Comparison of ENCODE assay signal across 21 cellular contexts in the genomic region with DNA sequence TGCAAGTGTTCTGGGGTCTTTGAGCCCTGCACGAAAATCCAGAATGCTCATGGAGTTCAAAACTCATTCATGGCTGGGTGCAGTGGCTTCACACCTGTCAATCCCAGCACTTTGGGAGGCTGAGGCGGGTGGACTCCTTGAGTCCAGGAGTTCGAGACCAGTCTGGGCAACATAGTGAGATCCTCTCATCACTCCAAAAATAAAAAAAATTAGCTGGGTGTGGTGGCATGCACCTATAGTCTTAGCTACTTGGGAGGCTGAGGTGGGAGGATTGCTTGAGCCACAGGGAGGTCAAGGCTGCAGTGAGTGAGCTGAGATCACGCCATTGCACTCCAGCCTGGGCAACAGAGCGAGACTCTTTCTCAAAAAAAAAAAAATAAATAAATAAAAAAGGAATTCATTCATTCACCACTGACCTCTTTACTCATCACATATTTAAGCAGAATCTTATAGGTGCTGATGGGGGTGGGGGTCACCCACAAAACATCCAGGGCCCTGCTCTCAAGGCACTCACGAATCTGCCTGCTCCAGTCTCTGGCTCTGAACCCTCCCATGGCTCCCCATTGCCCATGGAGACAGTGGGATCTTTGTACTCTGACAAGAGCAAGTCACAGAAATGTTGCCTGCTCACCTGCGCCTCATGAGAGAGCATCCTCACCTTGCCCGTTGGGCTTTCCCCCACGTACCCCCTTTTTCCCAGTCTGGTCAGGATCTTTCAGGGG.
DNase-seq lines count a peak whose midpoint lies in the region; ATAC-seq and TF ChIP-seq lines count a peak whose summit lies in the region.
"Had no signal": no experiment of that assay in that cellular context is flagged by ENCODE, and none has a peak within 500 bp of the region (broad histone marks: within the 10 kb centered on the region; RNA-seq: fewer than 3 reads in every experiment).

No MANE protein-coding gene starts in this region.

- TF ChIP-seq CTCF in WTC11 (IDR thresholded peaks at IDR 0.05) = no peak
- no peak for TF ChIP-seq CTCF in nephron (IDR thresholded peaks at IDR 0.05; ENCODE audit: unreplicated experiment in 3 of 3)
- TF ChIP-seq CTCF in thoracic aorta (IDR thresholded peaks at IDR 0.05) = no peak

- H3K4me3 Mint-ChIP-seq in WTC11 = no peak overlapping the region
- no peak overlapping the region for H3K4me3 Mint-ChIP-seq in nephron
- H3K4me3 Mint-ChIP-seq: activated CD4-positive, alpha-beta T cell treated with anti-CD3 and anti-CD28 coated beads, Interleukin-2, amount 10 ng/mL, durations not matched to agents 24 days and 14 days; activated CD8-positive, alpha-beta memory T cell treated with anti-CD3 and anti-CD28 coated beads, Interleukin-2, amount 10 ng/mL, durations not matched to agents 7 days and 5 days; T-helper 1 cell treated with Interleukin-12 subunit alpha and Interleukin-12 subunit beta and Interleukin-4 antibody, amounts not matched to agents 30 μg/mL and 1 μg/mL, for 36 hours had no signal

- peak overlapping the region; percentile 65 for H3K4me3 ChIP-seq in thoracic aorta
- H3K4me3 ChIP-seq: adrenal gland, HAP-1, lung, Peyer's patch had no signal

- ATAC-seq in WTC11 = no peak
- no peak for ATAC-seq in thoracic aorta (ENCODE audit: insufficient number of reproducible peaks, low FRiP score, low read depth)
- ATAC-seq in HG03457 (IDR thresholded peaks at IDR 0.05; ENCODE audit: unreplicated experiment) = no peak
- ATAC-seq: activated CD8-positive, alpha-beta memory T cell treated with anti-CD3 and anti-CD28 coated beads, Interleukin-2, amount 10 ng/mL, durations not matched to agents 7 days and 5 days had no signal

- H3K36me3 ChIP-seq in thoracic aorta = no peaks in the 10 kb centered on the region
- H3K36me3 ChIP-seq: adrenal gland, HAP-1, Peyer's patch had no signal

- H3K9me3 ChIP-seq in thoracic aorta = no peaks in the 10 kb centered on the region
- H3K9me3 ChIP-seq: adrenal gland, Peyer's patch had no signal

- H3K27ac ChIP-seq in cingulate gyrus (ENCODE audit: low read depth, low read length) (peak overlapping the region; percentile 85), thoracic aorta (peak overlapping the region; percentile 59 to 75)
- H3K27ac ChIP-seq: epithelial cell of prostate had no signal

- H3K27me3 Mint-ChIP-seq in WTC11 (ENCODE audit: low read depth) (peaks cover 37% of the 10 kb centered on the region), nephron (ENCODE audit: low read depth) (peaks cover 19% of the 10 kb centered on the region)

- H3K27me3 ChIP-seq in thoracic aorta (replicated peaks; ENCODE audit: insufficient read depth) = no peaks in the 10 kb centered on the region
- H3K27me3 ChIP-seq: adrenal gland, Peyer's patch had no signal

- CTCF ChIA-PET in WTC11 (lab: Charles Lee) = interaction anchor here (0.8 to 2.2 kb wide), 4 partner anchors 13 to 116 kb away, joined by 3 to 9 read pairs (median 4); no protein-coding TSS in a partner anchor

- POLR2A ChIA-PET in WTC11 (lab: Charles Lee) = no interaction called here

- H3K27ac Mint-ChIP-seq in WTC11 = no peak overlapping the region
- peak overlapping the region; percentile 84 for H3K27ac Mint-ChIP-seq in nephron
- H3K27ac Mint-ChIP-seq: activated CD4-positive, alpha-beta T cell treated with anti-CD3 and anti-CD28 coated beads, Interleukin-2, amount 10 ng/mL, durations not matched to agents 24 days and 14 days; activated CD8-positive, alpha-beta memory T cell treated with anti-CD3 and anti-CD28 coated beads, Interleukin-2, amount 10 ng/mL, durations not matched to agents 7 days and 5 days; activated T-helper 2 cell treated with anti-CD3 and anti-CD28 coated beads, Interferon-gamma antibody, Interleukin-2, Interleukin-4, amounts not matched to agents 10 μg/mL and 5 μg/mL and 100 μg/mL, durations not matched to agents 14 hours and 24 hours and 36 hours; CD8-positive, alpha-beta memory T cell; T-helper 1 cell treated with Interleukin-12 subunit alpha and Interleukin-12 subunit beta and Interleukin-4 antibody, amounts not matched to agents 30 μg/mL and 1 μg/mL, for 36 hours had no signal

- DNase-seq in WTC11 (ENCODE audit: low spot score) (no peak), thoracic aorta (ENCODE audit: low spot score) (no peak), epidermal melanocyte (ENCODE audit: insufficient read length, low spot score) (no peak), occipital lobe (lab: John Stamatoyannopoulos, UW) (no peak)
- DNase-seq: activated CD4-positive, alpha-beta T cell treated with anti-CD3 and anti-CD28 coated beads, Interleukin-2, amount 10 ng/mL, durations not matched to agents 24 days and 14 days; activated CD8-positive, alpha-beta memory T cell treated with anti-CD3 and anti-CD28 coated beads, Interleukin-2, amount 10 ng/mL, durations not matched to agents 7 days and 5 days; DMS53; GDM1; MM.1S; NCI-H1436 had no signal

- peaks cover 23 to 49% of the 10 kb centered on the region in 2 donors for H3K4me1 ChIP-seq in thoracic aorta (ENCODE audit: control insufficient read depth in 1 of 2, low read depth in 2 of 2)

- H3K4me1 Mint-ChIP-seq in WTC11 (peaks cover 33% of the 10 kb centered on the region), nephron (peaks cover 51% of the 10 kb centered on the region)

- no peaks in the 10 kb centered on the region for H3K36me3 Mint-ChIP-seq in WTC11
- no peaks in the 10 kb centered on the region for H3K36me3 Mint-ChIP-seq in nephron (ENCODE audit: low read depth)
- H3K36me3 Mint-ChIP-seq: activated CD8-positive, alpha-beta memory T cell treated with anti-CD3 and anti-CD28 coated beads, Interleukin-2, amount 10 ng/mL, durations not matched to agents 7 days and 5 days; CD8-positive, alpha-beta memory T cell had no signal

- peaks cover 4% of the 10 kb centered on the region for H3K9me3 Mint-ChIP-seq in WTC11
- H3K9me3 Mint-ChIP-seq in nephron = no peaks in the 10 kb centered on the region
- H3K9me3 Mint-ChIP-seq: activated CD4-positive, alpha-beta T cell treated with anti-CD3 and anti-CD28 coated beads, Interleukin-2, amount 10 ng/mL, durations not matched to agents 24 days and 14 days; activated T-helper 2 cell treated with anti-CD3 and anti-CD28 coated beads, Interferon-gamma antibody, Interleukin-2, Interleukin-4, amounts not matched to agents 10 μg/mL and 5 μg/mL and 100 μg/mL, durations not matched to agents 14 hours and 24 hours and 36 hours; CD8-positive, alpha-beta memory T cell; T-helper 1 cell treated with Interleukin-12 subunit alpha and Interleukin-12 subunit beta and Interleukin-4 antibody, amounts not matched to agents 30 μg/mL and 1 μg/mL, for 36 hours had no signal

TF ChIP-seq in WTC11, 78 proteins besides CTCF, POLR2A, EP300 and RAD21:
- TF ChIP-seq, protein P1, sequence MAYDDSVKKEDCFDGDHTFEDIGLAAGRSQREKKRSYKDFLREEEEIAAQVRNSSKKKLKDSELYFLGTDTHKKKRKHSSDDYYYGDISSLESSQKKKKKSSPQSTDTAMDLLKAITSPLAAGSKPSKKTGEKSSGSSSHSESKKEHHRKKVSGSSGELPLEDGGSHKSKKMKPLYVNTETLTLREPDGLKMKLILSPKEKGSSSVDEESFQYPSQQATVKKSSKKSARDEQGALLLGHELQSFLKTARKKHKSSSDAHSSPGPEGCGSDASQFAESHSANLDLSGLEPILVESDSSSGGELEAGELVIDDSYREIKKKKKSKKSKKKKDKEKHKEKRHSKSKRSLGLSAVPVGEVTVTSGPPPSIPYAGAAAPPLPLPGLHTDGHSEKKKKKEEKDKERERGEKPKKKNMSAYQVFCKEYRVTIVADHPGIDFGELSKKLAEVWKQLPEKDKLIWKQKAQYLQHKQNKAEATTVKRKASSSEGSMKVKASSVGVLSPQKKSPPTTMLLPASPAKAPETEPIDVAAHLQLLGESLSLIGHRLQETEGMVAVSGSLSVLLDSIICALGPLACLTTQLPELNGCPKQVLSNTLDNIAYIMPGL (CRISPR knock-in tag; IDR thresholded peaks at IDR 0.05) = no peak
- TF ChIP-seq, protein P2, sequence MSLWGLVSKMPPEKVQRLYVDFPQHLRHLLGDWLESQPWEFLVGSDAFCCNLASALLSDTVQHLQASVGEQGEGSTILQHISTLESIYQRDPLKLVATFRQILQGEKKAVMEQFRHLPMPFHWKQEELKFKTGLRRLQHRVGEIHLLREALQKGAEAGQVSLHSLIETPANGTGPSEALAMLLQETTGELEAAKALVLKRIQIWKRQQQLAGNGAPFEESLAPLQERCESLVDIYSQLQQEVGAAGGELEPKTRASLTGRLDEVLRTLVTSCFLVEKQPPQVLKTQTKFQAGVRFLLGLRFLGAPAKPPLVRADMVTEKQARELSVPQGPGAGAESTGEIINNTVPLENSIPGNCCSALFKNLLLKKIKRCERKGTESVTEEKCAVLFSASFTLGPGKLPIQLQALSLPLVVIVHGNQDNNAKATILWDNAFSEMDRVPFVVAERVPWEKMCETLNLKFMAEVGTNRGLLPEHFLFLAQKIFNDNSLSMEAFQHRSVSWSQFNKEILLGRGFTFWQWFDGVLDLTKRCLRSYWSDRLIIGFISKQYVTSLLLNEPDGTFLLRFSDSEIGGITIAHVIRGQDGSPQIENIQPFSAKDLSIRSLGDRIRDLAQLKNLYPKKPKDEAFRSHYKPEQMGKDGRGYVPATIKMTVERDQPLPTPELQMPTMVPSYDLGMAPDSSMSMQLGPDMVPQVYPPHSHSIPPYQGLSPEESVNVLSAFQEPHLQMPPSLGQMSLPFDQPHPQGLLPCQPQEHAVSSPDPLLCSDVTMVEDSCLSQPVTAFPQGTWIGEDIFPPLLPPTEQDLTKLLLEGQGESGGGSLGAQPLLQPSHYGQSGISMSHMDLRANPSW (CRISPR knock-in tag; conservative IDR thresholded peaks at IDR 0.05; ENCODE audit: low read depth) = no peak
- 0 out of 2 replicates have a peak, but pooled peaks have one; percentile 7 for TF ChIP-seq GTF2I (CRISPR knock-in tag; conservative IDR thresholded peaks at IDR 0.05)
